1 cellular context compared by ENCODE assay signal in genomic region chr17:83051423-83052240, GRCh38.
A peak's percentile ranks its signal among the peaks of the same experiment; 100 is the strongest.
TF ChIP-seq lines count a peak whose summit lies in the region.

No MANE protein-coding gene starts in this region.

TF ChIP-seq in WTC11, 78 proteins besides CTCF, POLR2A, EP300 and RAD21 (continued from another document):
- TF ChIP-seq ZNF671 (CRISPR knock-in tag; IDR thresholded peaks at IDR 0.05) (no peak), ZNF121 (CRISPR knock-in tag; IDR thresholded peaks at IDR 0.05) (peak; percentile 87), PRRX2 (CRISPR knock-in tag; IDR thresholded peaks at IDR 0.05) (no peak), TP53 (CRISPR knock-in tag; IDR thresholded peaks at IDR 0.05) (0 out of 2 replicates have a peak, but pooled peaks have one; percentile 54), NFE2L1 (CRISPR knock-in tag; IDR thresholded peaks at IDR 0.05) (no peak), FOXK1 (CRISPR knock-in tag; IDR thresholded peaks at IDR 0.05) (peak; percentile 43; the same call in 1 of the 2 replicates), ZNF423 (CRISPR knock-in tag; IDR thresholded peaks at IDR 0.05) (peak; percentile 72), MLX (CRISPR knock-in tag; IDR thresholded peaks at IDR 0.05) (no peak), MAX (CRISPR knock-in tag; IDR thresholded peaks at IDR 0.05) (peak; percentile 92), TEAD1 (CRISPR knock-in tag; IDR thresholded peaks at IDR 0.05) (peak; percentile 82), ERG (CRISPR knock-in tag; IDR thresholded peaks at IDR 0.05) (no peak), RELA (CRISPR knock-in tag; IDR thresholded peaks at IDR 0.05; ENCODE audit: borderline replicate concordance) (no peak)
- TF ChIP-seq, protein P1, sequence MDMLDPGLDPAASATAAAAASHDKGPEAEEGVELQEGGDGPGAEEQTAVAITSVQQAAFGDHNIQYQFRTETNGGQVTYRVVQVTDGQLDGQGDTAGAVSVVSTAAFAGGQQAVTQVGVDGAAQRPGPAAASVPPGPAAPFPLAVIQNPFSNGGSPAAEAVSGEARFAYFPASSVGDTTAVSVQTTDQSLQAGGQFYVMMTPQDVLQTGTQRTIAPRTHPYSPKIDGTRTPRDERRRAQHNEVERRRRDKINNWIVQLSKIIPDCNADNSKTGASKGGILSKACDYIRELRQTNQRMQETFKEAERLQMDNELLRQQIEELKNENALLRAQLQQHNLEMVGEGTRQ (CRISPR knock-in tag; IDR thresholded peaks at IDR 0.05) = peak; percentile 88
